In genomic region chr6:98471444-98471843, GRCh38 we compare ENCODE assay signal across 8 cellular contexts.
"Had no signal": no experiment of that assay in that cellular context is flagged by ENCODE, and none has a peak within 500 bp of the region (broad histone marks: within the 10 kb centered on the region; RNA-seq: fewer than 3 reads in every experiment).

No MANE protein-coding gene starts in this region.

- H3K4me3 ChIP-seq: GM12878 had no signal

- ATAC-seq: GM12878 had no signal

- FAIRE-seq: G401.6, GM12878, GM12891, GM12892, GM18507, GM19239 had no signal

- DNase-seq: GDM1, GF-D8 had no signal
